In genomic region chr10:95225136-95225535, GRCh38 we compare ENCODE assay signal across 29 cellular contexts. TPM values are rescaled to one million over a fixed set of nuclear protein-coding genes. Genes with fewer than 3 reads are reported as not detected.
"Had no signal": no experiment of that assay in that cellular context is flagged by ENCODE, and none has a peak within 500 bp of the region (broad histone marks: within the 10 kb centered on the region; RNA-seq: fewer than 3 reads in every experiment).

No MANE protein-coding gene starts in this region.

- H3K4me1 ChIP-seq: esophagus squamous epithelium, gastroesophageal sphincter had no signal

- H3K27ac ChIP-seq: coronary artery, esophagus squamous epithelium, gastroesophageal sphincter, spleen, thyroid gland had no signal

- H3K9me3 Mint-ChIP-seq: activated naive CD4-positive, alpha-beta T cell treated with anti-CD3 and anti-CD28 coated beads for 36 hours; activated naive CD8-positive, alpha-beta T cell treated with anti-CD3 and anti-CD28 coated beads, Interleukin-2, amount 10 ng/mL, durations not matched to agents 7 days and 5 days; memory B cell; nephron progenitor cell; T-helper 1 cell treated with Interleukin-12 subunit alpha and Interleukin-12 subunit beta and Interleukin-4 antibody, amounts not matched to agents 30 μg/mL and 1 μg/mL, for 36 hours had no signal

- H3K36me3 ChIP-seq: esophagus squamous epithelium, gastroesophageal sphincter, thyroid gland had no signal

- H3K27me3 Mint-ChIP-seq: memory B cell had no signal

- H3K4me3 Mint-ChIP-seq: activated naive CD4-positive, alpha-beta T cell treated with anti-CD3 and anti-CD28 coated beads for 36 hours; activated naive CD8-positive, alpha-beta T cell treated with anti-CD3 and anti-CD28 coated beads, Interleukin-2, amount 10 ng/mL, durations not matched to agents 7 days and 5 days; memory B cell; nephron progenitor cell; T-helper 1 cell treated with Interleukin-12 subunit alpha and Interleukin-12 subunit beta and Interleukin-4 antibody, amounts not matched to agents 30 μg/mL and 1 μg/mL, for 36 hours had no signal

- H3K36me3 Mint-ChIP-seq: activated naive CD8-positive, alpha-beta T cell treated with anti-CD3 and anti-CD28 coated beads, Interleukin-2, amount 10 ng/mL, durations not matched to agents 7 days and 5 days had no signal

- H3K27me3 ChIP-seq: esophagus squamous epithelium, gastroesophageal sphincter, spleen, thyroid gland had no signal

- DNase-seq: activated CD4-positive, alpha-beta T cell treated with anti-CD3 and anti-CD28 coated beads for 4 hours; activated CD4-positive, alpha-beta T cell treated with anti-CD3 and anti-CD28 coated beads, Interleukin-2, amount 50 U/mL, for 48 hours; activated CD4-positive, CD25-positive, alpha-beta regulatory T cell; activated effector memory CD4-positive, alpha-beta T cell treated with Interleukin-2 at 50 U/mL for 16 hours; activated naive CD4-positive, alpha-beta T cell treated with anti-CD3 and anti-CD28 coated beads for 36 hours; activated naive CD8-positive, alpha-beta T cell treated with anti-CD3 and anti-CD28 coated beads, Interleukin-2, amount 10 ng/mL, durations not matched to agents 7 days and 5 days; activated T-cell treated with anti-CD3 and anti-CD28 coated beads, Interleukin-2, amount 50 U/mL, for 48 hours; amniotic stem cell; cerebellar nuclear complex; esophagus squamous epithelium; head of caudate nucleus; hypothalamus; left cardiac atrium; nephron progenitor cell; nucleus accumbens; spleen; stimulated activated CD4-positive, alpha-beta T cell treated with anti-CD3 and anti-CD28 coated beads, Interleukin-4, amount 100 ng/mL, for 1 hour; stimulated activated naive CD8-positive, alpha-beta T cell treated with anti-CD3 and anti-CD28 coated beads, Interleukin-15, Interleukin-2, amounts not matched to agents 100 U/mL and 50 U/mL, for 24 hours; T1000; thyroid gland had no signal

- H3K27ac Mint-ChIP-seq: activated naive CD4-positive, alpha-beta T cell treated with anti-CD3 and anti-CD28 coated beads for 36 hours; activated naive CD8-positive, alpha-beta T cell treated with anti-CD3 and anti-CD28 coated beads, Interleukin-2, amount 10 ng/mL, durations not matched to agents 7 days and 5 days; memory B cell; nephron progenitor cell; T-helper 1 cell treated with Interleukin-12 subunit alpha and Interleukin-12 subunit beta and Interleukin-4 antibody, amounts not matched to agents 30 μg/mL and 1 μg/mL, for 36 hours had no signal

- H3K9me3 ChIP-seq: esophagus squamous epithelium, spleen, thyroid gland had no signal

- H3K4me1 Mint-ChIP-seq: activated naive CD8-positive, alpha-beta T cell treated with anti-CD3 and anti-CD28 coated beads, Interleukin-2, amount 10 ng/mL, durations not matched to agents 7 days and 5 days; memory B cell had no signal

- ATAC-seq: gastroesophageal sphincter; left cardiac atrium; stimulated activated naive CD8-positive, alpha-beta T cell treated with anti-CD3 and anti-CD28 coated beads, Interleukin-15, Interleukin-2, amounts not matched to agents 100 U/mL and 50 U/mL, for 24 hours had no signal

- H3K4me3 ChIP-seq: coronary artery, esophagus squamous epithelium, gastroesophageal sphincter, spleen, thyroid gland had no signal

RNA-seq across cellular contexts. Expression of gene ACSM6, which starts 31.1 kb away (rescaled TPM):
- total RNA-seq: activated CD8-positive, alpha-beta memory T cell treated with anti-CD3 and anti-CD28 coated beads for 36 hours; activated naive CD4-positive, alpha-beta T cell treated with anti-CD3 and anti-CD28 coated beads for 36 hours; activated naive CD8-positive, alpha-beta T cell treated with anti-CD3 and anti-CD28 coated beads, Interleukin-2, amount 10 ng/mL, durations not matched to agents 7 days and 5 days; esophagus squamous epithelium; left cardiac atrium; mononuclear cell; myocyte; posterior vena cava; spleen; subcutaneous adipose tissue had no signal
- polyA plus RNA-seq: spleen had no signal
